In genomic region chr6:158218467-158218866, GRCh38 we compare ENCODE assay signal across 25 cellular contexts.
"Had no signal": no experiment of that assay in that cellular context is flagged by ENCODE, and none has a peak within 500 bp of the region (broad histone marks: within the 10 kb centered on the region; RNA-seq: fewer than 3 reads in every experiment).

No MANE protein-coding gene starts in this region.

- H3K4me3 ChIP-seq: heart right ventricle, left lung, lower lobe of right lung, mucosa of descending colon, upper lobe of left lung, vagina had no signal

- H3K36me3 Mint-ChIP-seq: natural killer cell treated with Interleukin-12 subunit alpha and Interleukin-12 subunit beta and Interleukin-15 and Interleukin-18, amount 100 ng/mL, for 72 hours; stimulated activated effector memory CD8-positive, alpha-beta T cell treated with anti-CD3 and anti-CD28 coated beads, Interleukin-12 subunit alpha, Interleukin-12 subunit beta, amount 100 ng/mL, for 72 hours had no signal

- H3K4me1 Mint-ChIP-seq: stimulated activated effector memory CD8-positive, alpha-beta T cell treated with anti-CD3 and anti-CD28 coated beads, Interleukin-12 subunit alpha, Interleukin-12 subunit beta, amount 100 ng/mL, for 72 hours had no signal

- H3K9me3 ChIP-seq: heart right ventricle, left lung, lower lobe of right lung, mucosa of descending colon, upper lobe of left lung, vagina had no signal

- DNase-seq: activated CD4-positive, alpha-beta T cell treated with anti-CD3 and anti-CD28 coated beads for 4 hours; activated CD4-positive, alpha-beta T cell treated with anti-CD3 and anti-CD28 coated beads, Interleukin-2, amount 50 U/mL, for 4 hours; activated effector memory CD4-positive, alpha-beta T cell treated with Interleukin-2 at 50 U/mL for 16 hours; activated naive CD4-positive, alpha-beta T cell treated with anti-CD3 and anti-CD28 coated beads for 36 hours; amniotic stem cell; caudate nucleus; cortex of kidney; effector memory CD8-positive, alpha-beta T cell; heart right ventricle; lower lobe of right lung; posterior cingulate gyrus; stimulated activated CD4-positive, alpha-beta T cell treated with anti-CD3 and anti-CD28 coated beads, Interleukin-4, amount 100 ng/mL, for 24 hours had no signal

- H3K9me3 Mint-ChIP-seq: activated naive CD4-positive, alpha-beta T cell treated with anti-CD3 and anti-CD28 coated beads for 36 hours; effector memory CD8-positive, alpha-beta T cell; natural killer cell treated with Interleukin-12 subunit alpha and Interleukin-12 subunit beta and Interleukin-15 and Interleukin-18, amount 100 ng/mL, for 72 hours; stimulated activated effector memory CD8-positive, alpha-beta T cell treated with anti-CD3 and anti-CD28 coated beads, Interleukin-12 subunit alpha, Interleukin-12 subunit beta, amount 100 ng/mL, for 72 hours; stimulated activated naive CD8-positive, alpha-beta T cell treated with anti-CD3 and anti-CD28 coated beads, Interleukin-15, Interleukin-2, amounts not matched to agents 100 ng/mL and 50 ng/mL, for 24 hours had no signal

- H3K27me3 Mint-ChIP-seq: effector memory CD8-positive, alpha-beta T cell; stimulated activated naive CD8-positive, alpha-beta T cell treated with anti-CD3 and anti-CD28 coated beads, Interleukin-15, Interleukin-2, amounts not matched to agents 100 ng/mL and 50 ng/mL, for 24 hours had no signal

- ATAC-seq: effector memory CD8-positive, alpha-beta T cell; sciatic nerve; stimulated activated effector memory CD8-positive, alpha-beta T cell treated with anti-CD3 and anti-CD28 coated beads, Interleukin-12 subunit alpha, Interleukin-12 subunit beta, amount 100 ng/mL, for 72 hours had no signal

- H3K4me3 Mint-ChIP-seq: activated naive CD4-positive, alpha-beta T cell treated with anti-CD3 and anti-CD28 coated beads for 36 hours; effector memory CD8-positive, alpha-beta T cell; natural killer cell treated with Interleukin-12 subunit alpha and Interleukin-12 subunit beta and Interleukin-15 and Interleukin-18, amount 100 ng/mL, for 72 hours; stimulated activated effector memory CD8-positive, alpha-beta T cell treated with anti-CD3 and anti-CD28 coated beads, Interleukin-12 subunit alpha, Interleukin-12 subunit beta, amount 100 ng/mL, for 72 hours; stimulated activated naive CD8-positive, alpha-beta T cell treated with anti-CD3 and anti-CD28 coated beads, Interleukin-15, Interleukin-2, amounts not matched to agents 100 ng/mL and 50 ng/mL, for 24 hours had no signal

- H3K36me3 ChIP-seq: brain microvascular endothelial cell, heart right ventricle, left lung, lower lobe of right lung, upper lobe of left lung, vagina had no signal

- H3K27ac ChIP-seq: brain microvascular endothelial cell, heart right ventricle, lower lobe of right lung, upper lobe of left lung, vagina, VCaP had no signal

- H3K4me1 ChIP-seq: lower lobe of right lung, vagina had no signal

- H3K27ac Mint-ChIP-seq: activated naive CD4-positive, alpha-beta T cell treated with anti-CD3 and anti-CD28 coated beads for 36 hours; effector memory CD8-positive, alpha-beta T cell; stimulated activated effector memory CD8-positive, alpha-beta T cell treated with anti-CD3 and anti-CD28 coated beads, Interleukin-12 subunit alpha, Interleukin-12 subunit beta, amount 100 ng/mL, for 72 hours; stimulated activated naive CD8-positive, alpha-beta T cell treated with anti-CD3 and anti-CD28 coated beads, Interleukin-15, Interleukin-2, amounts not matched to agents 100 ng/mL and 50 ng/mL, for 24 hours had no signal

- FAIRE-seq: astrocyte, endothelial cell of umbilical vein, small intestine had no signal

- H3K27me3 ChIP-seq: brain microvascular endothelial cell, heart right ventricle, left lung, upper lobe of left lung, vagina had no signal
